Comparison of ENCODE assay signal across 21 cellular contexts in the genomic region with DNA sequence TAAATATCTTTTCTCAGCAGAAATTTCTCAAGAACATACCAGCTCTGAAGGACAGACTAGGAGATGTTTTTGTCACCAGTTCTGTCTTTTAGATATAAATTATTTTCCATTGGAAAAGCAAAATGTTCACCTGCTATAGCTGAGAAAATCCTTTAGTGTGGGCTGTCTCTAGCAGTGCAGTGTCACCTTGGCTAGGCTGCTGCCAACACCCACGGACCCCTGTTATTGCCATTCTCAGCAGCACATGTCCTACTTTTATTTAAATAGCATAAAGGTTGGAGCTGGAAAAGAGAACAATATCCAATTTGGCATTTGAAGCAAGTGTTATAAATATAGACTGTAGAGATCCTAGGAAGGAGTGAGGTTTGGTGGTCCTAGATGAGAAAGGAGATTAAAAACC.
"Had no signal": no experiment of that assay in that cellular context is flagged by ENCODE, and none has a peak within 500 bp of the region (broad histone marks: within the 10 kb centered on the region; RNA-seq: fewer than 3 reads in every experiment).

No MANE protein-coding gene starts in this region.

- H3K27ac ChIP-seq: RWPE1, SJSA1, SK-N-MC had no signal

- DNase-seq: IMR-90; Karpas-422; KG1; MG63; NCI-H1105 treated with DMSO at 0.1 percent for 48 hours; NCI-H1417 treated with DMSO at 0.1 percent for 48 hours; NCI-H146; NCI-H1694 treated with DMSO at 0.1 percent for 48 hours; NCI-H1930; NCI-H2081; NCI-H2107; NCI-H2227 treated with DMSO at 0.1 percent for 48 hours; NCI-H524; NCI-H526 treated with DMSO at 0.1 percent for 48 hours; NCI-H748 treated with DMSO at 0.1 percent for 48 hours; NK-92 treated with Interleukin-12 subunit alpha and Interleukin-12 subunit beta, amount 100 ng/mL, for 24 hours; PC-3; SIG-M5 had no signal
